ENCODE assay signal across 8 cellular contexts in the genomic region with DNA sequence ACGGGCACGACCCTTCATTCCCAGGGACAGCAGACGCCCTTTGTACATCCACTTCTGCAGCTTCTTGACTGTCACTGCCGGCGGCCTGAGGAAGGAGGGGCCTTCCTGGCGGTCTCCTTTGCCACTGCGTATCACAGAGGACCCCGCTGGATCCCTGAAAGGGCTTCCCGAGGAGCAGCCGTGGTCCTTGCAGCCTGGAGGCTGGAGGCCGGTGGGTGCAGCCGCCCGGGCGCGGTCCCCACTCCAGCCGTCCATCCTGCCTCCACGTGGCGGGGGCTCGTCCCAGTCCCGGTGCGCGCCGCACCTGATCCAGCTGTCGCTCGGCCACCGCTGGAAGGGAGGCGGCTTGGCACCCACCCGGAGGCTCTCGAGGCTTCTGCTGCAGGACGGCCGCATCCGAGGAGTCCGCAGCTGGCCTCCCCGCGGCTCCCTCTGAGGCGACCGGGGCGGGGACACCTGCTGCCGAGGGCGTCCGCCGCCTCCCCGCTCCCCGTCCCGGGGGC. TPM values are rescaled to one million over a fixed set of nuclear protein-coding genes. Genes with fewer than 3 reads are reported as not detected.
DNase-seq lines count a peak whose midpoint lies in the region; ATAC-seq, FAIRE-seq and TF ChIP-seq lines count a peak whose summit lies in the region.

No MANE protein-coding gene starts in this region.

- H3K27ac ChIP-seq in A549 (peak overlapping the region; percentile 98 to 100), ascending aorta (peak overlapping the region; percentile 96 to 98)

- H3K27me3 ChIP-seq in ascending aorta, result no peaks in the 10 kb centered on the region

- H3K4me2 ChIP-seq in A549, result peak overlapping the region; percentile 92

- H3K4me3 ChIP-seq in A549 (peak overlapping the region; percentile 82), ascending aorta (peak overlapping the region; percentile 76 to 99), iPS-18c (ENCODE audit: insufficient read depth, low read depth, low read length) (peak overlapping the region; percentile 92)

- H3K4me1 ChIP-seq in A549, result peaks cover 17% of the 10 kb centered on the region
- H3K4me1 ChIP-seq in ascending aorta, result peaks cover 0 to 6% of the 10 kb centered on the region in 2 donors

- DNase-seq in A549 (ENCODE audit: low read depth in 1 of 2, low spot score in 1 of 2) (peak; percentile 10 to 28), RKO (ENCODE audit: low spot score) (peak; percentile 48), ascending aorta (ENCODE audit: low spot score in 2 of 2) (no peak), pons (ENCODE audit: low spot score) (no peak)
- peak in 2 of 3 donors; percentile 5 to 7 for DNase-seq in stimulated activated CD4-positive, alpha-beta T cell treated with anti-CD3 and anti-CD28 coated beads, Interleukin-12 subunit alpha, Interleukin-12 subunit beta, amount 100 ng/mL, for 48 hours (ENCODE audit: low read depth in 2 of 3, low spot score in 1 of 3)

- POLR2A ChIA-PET in A549 (lab: Yijun Ruan, JAX), result interaction anchor here (0.7 to 1.5 kb wide), 3 partner anchors 9 to 512 kb away, joined by 3 to 4 read pairs (median 4); a partner anchor contains a TSS

- peak; percentile 64 to 67 for ATAC-seq in A549
- ATAC-seq in GM18868 (IDR thresholded peaks at IDR 0.05; ENCODE audit: unreplicated experiment), result peak; percentile 32
- peak; percentile 42 for ATAC-seq in HG03095 (IDR thresholded peaks at IDR 0.05; ENCODE audit: unreplicated experiment)

- H3K36me3 ChIP-seq in ascending aorta, result no peaks in the 10 kb centered on the region

- no peak for TF ChIP-seq EP300 in A549 (IDR thresholded peaks at IDR 0.05)

- CTCF ChIA-PET in A549 (lab: Yijun Ruan, JAX), result interaction anchor here (0.7 to 1.0 kb wide), 3 partner anchors 59 to 259 kb away, joined by 3 to 5 read pairs (median 4); a partner anchor contains a TSS

- H3K9me3 ChIP-seq in A549 (no peaks in the 10 kb centered on the region), ascending aorta (no peaks in the 10 kb centered on the region), iPS-18c (ENCODE audit: control insufficient read depth, insufficient read depth, low read length) (no peaks in the 10 kb centered on the region)

- intact Hi-C loops in ascending aorta (cut with DNase I), result loop anchor here (2.0 kb wide), 1 partner anchor 138 kb away; a partner anchor contains a TSS

- TF ChIP-seq CTCF in A549 (IDR thresholded peaks at IDR 0.05), result no peak
- no peak for TF ChIP-seq CTCF in ascending aorta (IDR thresholded peaks at IDR 0.05)

- no peak for TF ChIP-seq RAD21 in A549 (conservative IDR thresholded peaks at IDR 0.05 in 1 of 2, IDR thresholded peaks at IDR 0.05 in 1 of 2)

- TF ChIP-seq POLR2A in A549 (IDR thresholded peaks at IDR 0.05; ENCODE audit: low read length), result no peak

- WGBS in A549 (ENCODE audit: missing lambda C conversion rate), result 0% methylated on average over 2 of the region's 45 CpGs

- no peak for FAIRE-seq in A549 (lab: Jason Lieb, UNC)

TF ChIP-seq in A549, 52 proteins besides CTCF, POLR2A, EP300 and RAD21:
- TF ChIP-seq, protein P1, sequence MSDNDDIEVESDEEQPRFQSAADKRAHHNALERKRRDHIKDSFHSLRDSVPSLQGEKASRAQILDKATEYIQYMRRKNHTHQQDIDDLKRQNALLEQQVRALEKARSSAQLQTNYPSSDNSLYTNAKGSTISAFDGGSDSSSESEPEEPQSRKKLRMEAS (IDR thresholded peaks at IDR 0.05), result 0 out of 2 replicates have a peak, but pooled peaks have one; percentile 34
- TF ChIP-seq MYC (IDR thresholded peaks at IDR 0.05; ENCODE audit: borderline replicate concordance, low read length), result no peak

RNA-seq across cellular contexts. Expression of a gene that starts 0.4 kb away (rescaled TPM):
- polyA plus RNA-seq in A549 (2011; rRNA removed), result 2.2 and 2.6 TPM in 2 replicates
- polyA plus RNA-seq in A549 (2012; cell fraction: cytosol; rRNA removed), result 0.66 and 0.75 TPM in 2 replicates
- 0.56 and 0.72 TPM in 2 replicates for polyA plus RNA-seq in A549 (2012; cell fraction: nucleus; rRNA removed)
- 0.83 to 1.2 TPM (median 0.92 TPM) in 3 replicates for polyA plus RNA-seq in A549 (2017; fragmentation: RNase III; extraction: RNeasy Plus Mini Kit Qiagen cat#74134 plus additional on column Dnase treatment)
- 3.6 and 4.2 TPM in 2 replicates for polyA minus RNA-seq in A549 (2011; rRNA and poly(A)+ RNA removed)
- total RNA-seq in ascending aorta, result 0.43 TPM

RNA-seq across cellular contexts. Expression of a gene that starts 59.0 kb away (rescaled TPM):
- polyA plus RNA-seq in A549 (2011; rRNA removed) (19.7 and 22.4 TPM in 2 replicates), A549 (2017; fragmentation: RNase III; extraction: RNeasy Plus Mini Kit Qiagen cat#74134 plus additional on column Dnase treatment) (12.2 to 14.8 TPM (median 12.3 TPM) in 3 replicates)
- 11.1 and 11.6 TPM in 2 replicates for polyA plus RNA-seq in A549 (2012; cell fraction: cytosol; rRNA removed)
- 10.3 and 13.7 TPM in 2 replicates for polyA plus RNA-seq in A549 (2012; cell fraction: nucleus; rRNA removed)
- polyA minus RNA-seq in A549 (2011; rRNA and poly(A)+ RNA removed), result 9.1 and 10.4 TPM in 2 replicates
- total RNA-seq in ascending aorta, result 2.3 TPM

Comparison
In these comparisons a context has a peak if more than half of its experiments do, and no peak if none do; other contexts are left out.
1. DNase-seq: peak in A549 (2 of 2), RKO (single experiment) and stimulated activated CD4-positive, alpha-beta T cell treated with anti-CD3 and anti-CD28 coated beads, Interleukin-12 subunit alpha, Interleukin-12 subunit beta, amount 100 ng/mL, for 48 hours (2 of 3); none in ascending aorta (0 of 2) and pons (single experiment).
2. Peak in every context shown above with its lines, with median percentiles within 50 percentile points of each other: ATAC-seq and H3K4me3 ChIP-seq.